8 cellular contexts compared by ENCODE assay signal in the genomic region with DNA sequence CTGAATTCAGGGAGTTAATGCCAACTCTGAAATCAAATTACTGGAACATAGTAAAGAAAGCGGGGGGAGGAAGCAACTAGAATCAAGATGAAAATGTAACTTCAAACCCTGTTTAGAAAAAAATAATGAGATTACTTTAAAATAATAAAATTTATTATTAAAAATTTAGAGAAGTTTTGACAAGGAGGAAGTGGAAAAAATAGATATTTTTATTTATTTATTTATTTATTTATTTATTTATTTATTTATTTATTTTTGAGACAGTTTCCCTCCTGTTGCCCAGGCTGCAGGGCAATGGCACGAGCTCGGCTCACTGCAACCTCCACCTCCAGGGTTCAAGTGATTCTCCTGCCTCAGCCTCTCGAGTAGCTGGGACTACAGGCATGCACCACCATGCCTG.
DNase-seq lines count a peak whose midpoint lies in the region; ATAC-seq and TF ChIP-seq lines count a peak whose summit lies in the region.
"Not testable (repeated sequence)": the region's sequence is repeated elsewhere in the genome, so short reads cannot be mapped to it uniquely, and the experiment has no call there.

No MANE protein-coding gene starts in this region.

- dilution Hi-C loops in mammary epithelial cell (cut with HindIII; ENCODE audit: low sequenced_read_pairs): not testable (repeated sequence)

- CTCF ChIA-PET in A673 (lab: Charles Lee); activated CD4-positive, alpha-beta memory T cell treated with anti-CD3 and anti-CD28 coated beads, Interleukin-2, amount 10 ng/mL, durations not matched to agents 7 days and 5 days (lab: Charles Lee); mammary epithelial cell (lab: Charles Lee; ENCODE audit: low non-redundant PET): not testable (repeated sequence)
- CTCF ChIA-PET in HEK293 (lab: Yijun Ruan, JAX): interaction anchor here (0.6 kb wide), 1 partner anchor 705 kb away, joined by 4 read pairs; no protein-coding TSS in a partner anchor
- CTCF ChIA-PET in PC-9 (lab: Charles Lee): interaction anchor here (0.7 kb wide), 1 partner anchor 37 kb away, joined by 3 read pairs; no protein-coding TSS in a partner anchor
- CTCF ChIA-PET in activated naive CD4-positive, alpha-beta T cell treated with anti-CD3 and anti-CD28 coated beads for 36 hours (lab: Charles Lee): interaction anchor here (1.1 kb wide), 1 partner anchor 61 kb away, joined by 3 read pairs; no protein-coding TSS in a partner anchor

- ATAC-seq in naive B cell (ENCODE audit: low read depth in 2 of 2): peak in 1 of 2 donors; percentile 5

- peak overlapping the region; percentile 27 for H3K4me2 ChIP-seq in PC-9
- not testable (repeated sequence) for H3K4me2 ChIP-seq in mammary epithelial cell (ENCODE audit: insufficient read depth, low read depth, low read length)

- intact Hi-C loops in A673 (cut with micrococcal nuclease; ENCODE audit: unreplicated experiment); PC-9 (cut with micrococcal nuclease; ENCODE audit: unreplicated experiment); mammary epithelial cell (cut with micrococcal nuclease): not testable (repeated sequence)
- intact Hi-C loops in activated naive CD4-positive, alpha-beta T cell treated with anti-CD3 and anti-CD28 coated beads for 36 hours (cut with micrococcal nuclease): loop anchor here (2.0 kb wide), 1 partner anchor 33 kb away; no protein-coding TSS in a partner anchor

- H3K9me3 ChIP-seq in A673 (ENCODE audit: low read depth, low read length, poor library complexity, severe bottlenecking); HEK293 (ENCODE audit: control insufficient read depth, insufficient read depth, low read depth, low read length); PC-9 (ENCODE audit: insufficient read depth, low read depth); mammary epithelial cell (replicated peaks; ENCODE audit: insufficient read depth, low read length): not testable (repeated sequence)

- not testable (repeated sequence) for H3K36me3 Mint-ChIP-seq in activated CD4-positive, alpha-beta memory T cell treated with anti-CD3 and anti-CD28 coated beads, Interleukin-2, amount 10 ng/mL, durations not matched to agents 7 days and 5 days (ENCODE audit: low read depth); activated naive CD4-positive, alpha-beta T cell treated with anti-CD3 and anti-CD28 coated beads for 36 hours (ENCODE audit: low read depth); naive B cell; stimulated activated naive CD8-positive, alpha-beta T cell treated with anti-CD3 and anti-CD28 coated beads, Interleukin-15, Interleukin-2, amounts not matched to agents 100 ng/mL and 50 ng/mL, for 24 hours (ENCODE audit: low read depth)

- in situ Hi-C loops in mammary epithelial cell (cut with MboI; ENCODE audit: low sequenced_read_pairs in 2 of 2): not testable (repeated sequence)

- H2AFZ ChIP-seq in PC-9 (0 out of 2 replicates have a peak overlapping the region, but pooled peaks have one; percentile 28), mammary epithelial cell (ENCODE audit: low read depth, low read length) (peak overlapping the region; percentile 7)

- 97% methylated on average over 4 of the region's 4 CpGs for WGBS in mammary epithelial cell (ENCODE audit: low coverage, missing lambda C conversion rate)

- not testable (repeated sequence) for H3K4me1 ChIP-seq in A673 (ENCODE audit: insufficient read depth, low read length, poor library complexity, severe bottlenecking); HEK293 (ENCODE audit: control insufficient read depth, insufficient read depth, low read length); mammary epithelial cell (ENCODE audit: insufficient read depth, low read length)
- peaks cover 18% of the 10 kb centered on the region for H3K4me1 ChIP-seq in PC-9 (replicated peaks; ENCODE audit: insufficient read depth)

- not testable (repeated sequence) for H4K20me1 ChIP-seq in PC-9 (ENCODE audit: insufficient read depth); mammary epithelial cell (ENCODE audit: insufficient read depth, low read length)

- TF ChIP-seq CTCF in A673 (conservative IDR thresholded peaks at IDR 0.05; ENCODE audit: low read depth, low read length); HEK293 (tag by site-specific recombination; IDR thresholded peaks at IDR 0.05); PC-9 (conservative IDR thresholded peaks at IDR 0.05); mammary epithelial cell (conservative IDR thresholded peaks at IDR 0.05 in 1 of 2, IDR thresholded peaks at IDR 0.05 in 1 of 2; ENCODE audit: extremely low read depth in 1 of 2, insufficient read depth in 1 of 2, low read depth in 1 of 2, low read length in 2 of 2): not testable (repeated sequence)

- POLR2A ChIA-PET in A673 (lab: Charles Lee; ENCODE audit: low non-redundant PET): interaction anchor here (0.5 kb wide), 1 partner anchor 87 kb away, joined by 5 read pairs; no protein-coding TSS in a partner anchor
- POLR2A ChIA-PET in HEK293 (lab: Yijun Ruan, JAX); PC-9 (lab: Charles Lee; ENCODE audit: unreplicated experiment): not testable (repeated sequence)
- POLR2A ChIA-PET in activated CD4-positive, alpha-beta memory T cell treated with anti-CD3 and anti-CD28 coated beads, Interleukin-2, amount 10 ng/mL, durations not matched to agents 7 days and 5 days (lab: Charles Lee): interaction anchor here (1.2 to 2.9 kb wide), 2 partner anchors 38 to 202 kb away, joined by 4 to 13 read pairs; no protein-coding TSS in a partner anchor

- H3K4me3 Mint-ChIP-seq in activated CD4-positive, alpha-beta memory T cell treated with anti-CD3 and anti-CD28 coated beads, Interleukin-2, amount 10 ng/mL, durations not matched to agents 7 days and 5 days: not testable (repeated sequence)
- H3K4me3 Mint-ChIP-seq in activated naive CD4-positive, alpha-beta T cell treated with anti-CD3 and anti-CD28 coated beads for 36 hours: peak overlapping the region; percentile 30
- H3K4me3 Mint-ChIP-seq in naive B cell: peak overlapping the region in 3 of 8 donors; percentile 35 to 86 (median 75)
- peak overlapping the region; percentile 35 for H3K4me3 Mint-ChIP-seq in stimulated activated naive CD8-positive, alpha-beta T cell treated with anti-CD3 and anti-CD28 coated beads, Interleukin-15, Interleukin-2, amounts not matched to agents 100 ng/mL and 50 ng/mL, for 24 hours

- H3K27me3 Mint-ChIP-seq in activated CD4-positive, alpha-beta memory T cell treated with anti-CD3 and anti-CD28 coated beads, Interleukin-2, amount 10 ng/mL, durations not matched to agents 7 days and 5 days; activated naive CD4-positive, alpha-beta T cell treated with anti-CD3 and anti-CD28 coated beads for 36 hours (ENCODE audit: low read depth); naive B cell; stimulated activated naive CD8-positive, alpha-beta T cell treated with anti-CD3 and anti-CD28 coated beads, Interleukin-15, Interleukin-2, amounts not matched to agents 100 ng/mL and 50 ng/mL, for 24 hours: not testable (repeated sequence)

- H3F3A ChIP-seq in PC-9 (ENCODE audit: insufficient read depth, low read depth): not testable (repeated sequence)

- H3K9me2 ChIP-seq in PC-9 (ENCODE audit: insufficient read depth): not testable (repeated sequence)

- H3K36me3 ChIP-seq in A673 (ENCODE audit: insufficient read depth, low read length, poor library complexity, severe bottlenecking); HEK293 (ENCODE audit: control insufficient read depth in 2 of 2, insufficient read depth in 1 of 2, low read length in 2 of 2); PC-9 (ENCODE audit: low read depth); mammary epithelial cell (ENCODE audit: insufficient read depth, low read length): not testable (repeated sequence)

- H3K9me3 Mint-ChIP-seq in activated CD4-positive, alpha-beta memory T cell treated with anti-CD3 and anti-CD28 coated beads, Interleukin-2, amount 10 ng/mL, durations not matched to agents 7 days and 5 days; activated naive CD4-positive, alpha-beta T cell treated with anti-CD3 and anti-CD28 coated beads for 36 hours; naive B cell; stimulated activated naive CD8-positive, alpha-beta T cell treated with anti-CD3 and anti-CD28 coated beads, Interleukin-15, Interleukin-2, amounts not matched to agents 100 ng/mL and 50 ng/mL, for 24 hours: not testable (repeated sequence)

- BruUV-seq in A673 (replicated peaks; lab: Mats Ljungman, UMichigan); PC-9 (replicated peaks; lab: Mats Ljungman, UMichigan); mammary epithelial cell (replicated peaks; lab: Mats Ljungman, UMichigan): not testable (repeated sequence)

- DNase-seq in A673 (ENCODE audit: low spot score): peak; percentile 25
- not testable (repeated sequence) for DNase-seq in PC-9; activated CD4-positive, alpha-beta memory T cell treated with anti-CD3 and anti-CD28 coated beads, Interleukin-2, amount 10 ng/mL, durations not matched to agents 7 days and 5 days; activated naive CD4-positive, alpha-beta T cell treated with anti-CD3 and anti-CD28 coated beads for 36 hours; mammary epithelial cell; naive B cell

- H3K27ac ChIP-seq in A673 (ENCODE audit: low read depth, low read length, poor library complexity, severe bottlenecking); HEK293 (ENCODE audit: extremely low read depth, low read depth, low read length); mammary epithelial cell (ENCODE audit: insufficient read depth, low read depth, low read length): not testable (repeated sequence)
- H3K27ac ChIP-seq in PC-9: peak overlapping the region; percentile 76

- H3K79me2 ChIP-seq in PC-9 (ENCODE audit: low read depth); mammary epithelial cell (ENCODE audit: insufficient read depth, low read length): not testable (repeated sequence)

- peaks cover 40% of the 10 kb centered on the region for H3K4me1 Mint-ChIP-seq in activated CD4-positive, alpha-beta memory T cell treated with anti-CD3 and anti-CD28 coated beads, Interleukin-2, amount 10 ng/mL, durations not matched to agents 7 days and 5 days
- H3K4me1 Mint-ChIP-seq in activated naive CD4-positive, alpha-beta T cell treated with anti-CD3 and anti-CD28 coated beads for 36 hours (ENCODE audit: low read depth): peaks cover 54% of the 10 kb centered on the region
- H3K4me1 Mint-ChIP-seq in naive B cell: peaks cover 18 to 62% (median 32%) of the 10 kb centered on the region in 3 donors
- peaks cover 63% of the 10 kb centered on the region for H3K4me1 Mint-ChIP-seq in stimulated activated naive CD8-positive, alpha-beta T cell treated with anti-CD3 and anti-CD28 coated beads, Interleukin-15, Interleukin-2, amounts not matched to agents 100 ng/mL and 50 ng/mL, for 24 hours (ENCODE audit: low read depth)

- H3K9ac ChIP-seq in mammary epithelial cell (ENCODE audit: insufficient read depth, low read length): not testable (repeated sequence)

- H3K27ac Mint-ChIP-seq in activated CD4-positive, alpha-beta memory T cell treated with anti-CD3 and anti-CD28 coated beads, Interleukin-2, amount 10 ng/mL, durations not matched to agents 7 days and 5 days: peak overlapping the region; percentile 84
- peak overlapping the region; percentile 95 for H3K27ac Mint-ChIP-seq in activated naive CD4-positive, alpha-beta T cell treated with anti-CD3 and anti-CD28 coated beads for 36 hours
- peak overlapping the region; percentile 89 to 100 (median 97) for H3K27ac Mint-ChIP-seq in naive B cell
- peak overlapping the region; percentile 92 for H3K27ac Mint-ChIP-seq in stimulated activated naive CD8-positive, alpha-beta T cell treated with anti-CD3 and anti-CD28 coated beads, Interleukin-15, Interleukin-2, amounts not matched to agents 100 ng/mL and 50 ng/mL, for 24 hours

- H3K27me3 ChIP-seq in A673 (replicated peaks; ENCODE audit: insufficient read depth, low read depth, low read length, poor library complexity); PC-9 (ENCODE audit: insufficient read depth, low read depth); mammary epithelial cell (ENCODE audit: insufficient read depth, low read length): not testable (repeated sequence)

- not testable (repeated sequence) for H3K4me3 ChIP-seq in A673 (ENCODE audit: low read depth, low read length, poor library complexity, severe bottlenecking); HEK293 (ENCODE audit: low read depth, low read length); PC-9; mammary epithelial cell (replicated peaks in 1 of 3; ENCODE audit: insufficient read depth in 1 of 3, low read depth in 2 of 3, low read length in 3 of 3)
